ENCODE assay signal across 9 cellular contexts in genomic region chr5:172901012-172901780, GRCh38. TPM values are rescaled to one million over a fixed set of nuclear protein-coding genes. Genes with fewer than 3 reads are reported as not detected.
DNase-seq lines count a peak whose midpoint lies in the region; ATAC-seq and TF ChIP-seq lines count a peak whose summit lies in the region.
"Had no signal": no experiment of that assay in that cellular context is flagged by ENCODE, and none has a peak within 500 bp of the region (broad histone marks: within the 10 kb centered on the region; RNA-seq: fewer than 3 reads in every experiment).

No MANE protein-coding gene starts in this region.

- H3K27me3 ChIP-seq in liver (ENCODE audit: control insufficient read depth in 4 of 4, insufficient read depth in 4 of 4, low read length in 3 of 4): no peaks in the 10 kb centered on the region
- H3K27me3 ChIP-seq in stomach: no peaks in the 10 kb centered on the region
- H3K27me3 ChIP-seq in CD4-positive, alpha-beta T cell (ENCODE audit: control insufficient read depth, insufficient read depth, low read length): no peaks in the 10 kb centered on the region

- peaks cover 34% of the 10 kb centered on the region for H3K36me3 Mint-ChIP-seq in HFFc6 (ENCODE audit: low read depth)
- peaks cover 42% of the 10 kb centered on the region for H3K36me3 Mint-ChIP-seq in CD4-positive, alpha-beta T cell (ENCODE audit: low read depth)

- TF ChIP-seq CTCF in HFFc6 (IDR thresholded peaks at IDR 0.05) (peak; percentile 27; the same call in 1 of the 2 replicates), choroid plexus epithelial cell (conservative IDR thresholded peaks at IDR 0.05; ENCODE audit: low read depth, low read length) (no peak), liver (IDR thresholded peaks at IDR 0.05; ENCODE audit: low read depth, low read length, missing input control) (no peak), stomach (IDR thresholded peaks at IDR 0.05) (no peak)
- no peak for TF ChIP-seq CTCF in CD4-positive, alpha-beta T cell (IDR thresholded peaks at IDR 0.05)

- peak overlapping the region; percentile 87 to 96 for H3K27ac ChIP-seq in liver (ENCODE audit: low read depth in 1 of 2, low read length in 2 of 2)
- peak overlapping the region; percentile 68 to 98 (median 93) for H3K27ac ChIP-seq in stomach
- no peak overlapping the region for H3K27ac ChIP-seq in CD4-positive, alpha-beta T cell (ENCODE audit: low read depth, low read length)

- no peak for TF ChIP-seq POLR2A in stomach (IDR thresholded peaks at IDR 0.05)

- H3K27ac Mint-ChIP-seq in HFFc6: peak overlapping the region; percentile 99
- H3K27ac Mint-ChIP-seq in CD4-positive, alpha-beta T cell: no peak overlapping the region

- H3K4me3 ChIP-seq in choroid plexus epithelial cell (ENCODE audit: low read depth, low read length) (no peak overlapping the region), liver (ENCODE audit: low read depth in 1 of 3, low read length in 3 of 3) (no peak overlapping the region), stomach (no peak overlapping the region)

- WGBS in liver: 44% methylated on average over 10 of the region's 10 CpGs
- 36 to 53% (median 43%) methylated on average over 10 of the region's 10 CpGs for WGBS in stomach, 5 donors

- peak; percentile 85 for TF ChIP-seq EP300 in stomach (IDR thresholded peaks at IDR 0.05)

- peaks cover 30 to 84% (median 63%) of the 10 kb centered on the region in 4 donors for H3K4me1 ChIP-seq in liver (ENCODE audit: control insufficient read depth in 4 of 4, insufficient read depth in 4 of 4, low read length in 3 of 4)
- peaks cover 58 to 96% (median 83%) of the 10 kb centered on the region in 4 donors for H3K4me1 ChIP-seq in stomach

- ATAC-seq in CD4-positive, alpha-beta T cell (ENCODE audit: poor library complexity): no peak

- H3K9ac ChIP-seq in liver (ENCODE audit: low read depth in 1 of 2, low read length in 2 of 2): peak overlapping the region; percentile 29 to 50

- TF ChIP-seq RAD21 in liver (IDR thresholded peaks at IDR 0.05): peak in 1 of 2 donors; percentile 50

- H3K4me1 Mint-ChIP-seq in HFFc6 (ENCODE audit: low read depth): peaks cover 100% of the 10 kb centered on the region
- no peaks in the 10 kb centered on the region for H3K4me1 Mint-ChIP-seq in CD4-positive, alpha-beta T cell (ENCODE audit: low read depth)

- intact Hi-C loops in stomach (cut with DNase I; ENCODE audit: low total_unique reads): no loop called here
- intact Hi-C loops in CD4-positive, alpha-beta T cell (cut with DNase I, micrococcal nuclease): no loop called here

- H3K9me3 Mint-ChIP-seq in HFFc6: no peaks in the 10 kb centered on the region
- H3K9me3 Mint-ChIP-seq in CD4-positive, alpha-beta T cell: no peaks in the 10 kb centered on the region

- H3K27me3 Mint-ChIP-seq in HFFc6 (ENCODE audit: insufficient read depth): peaks cover 5% of the 10 kb centered on the region
- no peaks in the 10 kb centered on the region for H3K27me3 Mint-ChIP-seq in CD4-positive, alpha-beta T cell

- CTCF ChIA-PET in CD4-positive, alpha-beta T cell (lab: Charles Lee): no interaction called here

- DNase-seq in HFFc6 (peak; percentile 68), choroid plexus epithelial cell (ENCODE audit: low read depth) (peak; percentile 88), stomach (peak; percentile 74), ecto neural progenitor cell (ENCODE audit: low spot score) (no peak), GM03348 (ENCODE audit: low spot score) (no peak), OCI-M2 (lab: John Stamatoyannopoulos, UW; ENCODE audit: unreplicated experiment) (no peak)
- no peak for DNase-seq in CD4-positive, alpha-beta T cell
- DNase-seq: activated naive CD4-positive, alpha-beta T cell treated with anti-CD3 and anti-CD28 coated beads, Interleukin-2, amount 50 U/mL, for 16 hours had no signal

- H3K36me3 ChIP-seq in liver (ENCODE audit: control insufficient read depth in 4 of 4, insufficient read depth in 3 of 4, low read depth in 1 of 4, low read length in 3 of 4) (peaks cover 0 to 2% (median 0%) of the 10 kb centered on the region in 4 donors), stomach (peaks cover 7 to 32% (median 18%) of the 10 kb centered on the region in 4 donors)

- H3K4me3 Mint-ChIP-seq in HFFc6: 0 out of 2 replicates have a peak overlapping the region, but pooled peaks have one; percentile 11
- no peak overlapping the region for H3K4me3 Mint-ChIP-seq in CD4-positive, alpha-beta T cell

- H3K9me3 ChIP-seq in liver (ENCODE audit: control insufficient read depth in 4 of 4, low read length in 3 of 4) (no peaks in the 10 kb centered on the region), stomach (no peaks in the 10 kb centered on the region)
- H3K9me3 ChIP-seq in CD4-positive, alpha-beta T cell (ENCODE audit: control insufficient read depth, low read length): no peaks in the 10 kb centered on the region

- POLR2A ChIA-PET in CD4-positive, alpha-beta T cell (lab: Charles Lee): interaction anchor here (0.9 kb wide), 1 partner anchor 11 kb away, joined by 3 read pairs; no protein-coding TSS in a partner anchor

TF ChIP-seq in liver, 16 proteins besides CTCF, POLR2A, EP300 and RAD21:
- TF ChIP-seq EGR1 (IDR thresholded peaks at IDR 0.05; ENCODE audit: low read depth in 2 of 2) (no peak), GABPA (IDR thresholded peaks at IDR 0.05 in 1 of 2, conservative IDR thresholded peaks at IDR 0.05 in 1 of 2) (no peak), JUND (IDR thresholded peaks at IDR 0.05) (peak in 1 of 2 donors; percentile 67), ATF3 (IDR thresholded peaks at IDR 0.05) (no peak), REST (IDR thresholded peaks at IDR 0.05) (peak; percentile 28), HNF4A (conservative IDR thresholded peaks at IDR 0.05) (peak in 1 of 2 donors; percentile 23), FOXA2 (IDR thresholded peaks at IDR 0.05) (no peak), ZBTB33 (IDR thresholded peaks at IDR 0.05) (no peak), YY1 (IDR thresholded peaks at IDR 0.05) (peak; percentile 42), FOXA1 (IDR thresholded peaks at IDR 0.05) (no peak), MAX (IDR thresholded peaks at IDR 0.05) (peak; percentile 77), HNF4G (IDR thresholded peaks at IDR 0.05) (no peak), RXRA (IDR thresholded peaks at IDR 0.05) (peak; percentile 67 to 68), TAF1 (conservative IDR thresholded peaks at IDR 0.05) (no peak), SP1 (IDR thresholded peaks at IDR 0.05) (peak; percentile 68), NR2F2 (IDR thresholded peaks at IDR 0.05) (peak; percentile 36)

RNA-seq across cellular contexts. Expression of gene RPL26L1, which starts 58.0 kb away (rescaled TPM):
- 100 to 1,000 TPM in 5 of 6 experiments, 10 to 100 TPM in 1; 88.9 to 122 (median 113) TPM for total RNA-seq in HFFc6 (2021; fragmentation: NEBNext Ultra II Directional; extraction: Animal tissue kit (Norgen Biotek cat#: 25700))
- total RNA-seq in liver: 10 to 100 TPM; 11.6 to 14.6 TPM
- polyA plus RNA-seq in liver: 10 to 100 TPM; 41.0 to 52.2 TPM
- 10 to 100 TPM in 4 of 5 donors, 1 to 10 TPM in 1; 7.0 to 51.6 (median 21.9) TPM for total RNA-seq in stomach
- 10 to 100 TPM; 39.9 to 62.1 (median 60.8) TPM for polyA plus RNA-seq in stomach
- 10 to 100 TPM; 10.0 to 10.5 TPM for total RNA-seq in CD4-positive, alpha-beta T cell

Comparison
In these comparisons a context has a peak if more than half of its experiments do, and no peak if none do; other contexts are left out.
1. DNase-seq: peak in HFFc6 (single experiment), choroid plexus epithelial cell (single experiment) and stomach (single experiment); none in ecto neural progenitor cell (single experiment), GM03348 (single experiment), CD4-positive, alpha-beta T cell (0 of 10) and OCI-M2 (single experiment).